Comparison of ENCODE assay signal across 8 cellular contexts in the genomic region with DNA sequence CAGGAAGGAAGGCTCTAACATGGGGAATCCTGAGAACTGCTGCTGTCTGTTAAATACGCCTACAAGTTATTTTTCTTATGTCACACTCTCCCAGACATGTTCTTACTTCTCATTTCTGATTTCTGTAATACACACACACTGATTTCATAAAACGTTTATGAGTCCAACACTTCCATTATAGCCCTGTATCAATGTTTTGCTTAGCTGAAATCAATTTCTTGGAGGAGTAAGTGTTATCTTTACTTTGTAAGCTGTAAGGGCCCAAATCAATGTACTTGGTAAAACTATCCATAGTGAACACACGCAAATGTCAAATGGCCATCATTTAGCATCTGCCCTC. TPM values are rescaled to one million over a fixed set of nuclear protein-coding genes. Genes with fewer than 3 reads are reported as not detected.
DNase-seq lines count a peak whose midpoint lies in the region; ATAC-seq, FAIRE-seq and TF ChIP-seq lines count a peak whose summit lies in the region.

No MANE protein-coding gene starts in this region.

- H3K27me3 Mint-ChIP-seq in activated naive CD4-positive, alpha-beta T cell treated with anti-CD3 and anti-CD28 coated beads, Interleukin-2, amount 10 ng/mL, durations not matched to agents 7 days and 5 days, result no peaks in the 10 kb centered on the region
- no peaks in the 10 kb centered on the region for H3K27me3 Mint-ChIP-seq in memory B cell

- peaks cover 2% of the 10 kb centered on the region for H3K9me1 ChIP-seq in K562 (ENCODE audit: control insufficient read depth, insufficient read depth, low read length)

- H3K36me3 ChIP-seq in K562 (ENCODE audit: control insufficient read depth, insufficient read depth, low read length) (peaks cover 27% of the 10 kb centered on the region), upper lobe of left lung (peaks cover 3 to 29% (median 26%) of the 10 kb centered on the region in 4 donors)

- peak overlapping the region; percentile 94 for H3K4me3 Mint-ChIP-seq in activated naive CD4-positive, alpha-beta T cell treated with anti-CD3 and anti-CD28 coated beads, Interleukin-2, amount 10 ng/mL, durations not matched to agents 7 days and 5 days
- H3K4me3 Mint-ChIP-seq in memory B cell, result peak overlapping the region; percentile 92

- peaks cover 47% of the 10 kb centered on the region for H3K4me1 Mint-ChIP-seq in activated naive CD4-positive, alpha-beta T cell treated with anti-CD3 and anti-CD28 coated beads, Interleukin-2, amount 10 ng/mL, durations not matched to agents 7 days and 5 days
- H3K4me1 Mint-ChIP-seq in memory B cell, result peaks cover 22% of the 10 kb centered on the region

- H3K9me3 ChIP-seq in K562 (replicated peaks; ENCODE audit: control insufficient read depth, insufficient read depth, low read depth, low read length) (no peaks in the 10 kb centered on the region), upper lobe of left lung (no peaks in the 10 kb centered on the region)

- peak overlapping the region; percentile 89 for H3K4me2 ChIP-seq in K562 (ENCODE audit: insufficient read depth, low read length)

- peaks cover 47 to 66% of the 10 kb centered on the region in 2 experiments for H3K4me1 ChIP-seq in K562 (replicated peaks in 1 of 2; ENCODE audit: control insufficient read depth in 2 of 2, insufficient read depth in 2 of 2, low read length in 2 of 2)
- peaks cover 28 to 42% (median 34%) of the 10 kb centered on the region in 4 donors for H3K4me1 ChIP-seq in upper lobe of left lung

- DNase-seq in activated naive CD4-positive, alpha-beta T cell treated with anti-CD3 and anti-CD28 coated beads, Interleukin-2, amount 10 ng/mL, durations not matched to agents 7 days and 5 days, result no peak
- no peak for DNase-seq in activated naive CD4-positive, alpha-beta T cell treated with Interleukin-2 at 50 U/mL for 16 hours
- DNase-seq in K562 (ENCODE audit: extremely low read depth in 1 of 4, low spot score in 3 of 4) (no peak), memory B cell (ENCODE audit: low spot score in 2 of 2) (no peak), upper lobe of left lung (no peak), T-helper 9 cell (no peak), NCI-H446 treated with DMSO at 0.1 percent for 48 hours (lab: John Stamatoyannopoulos, UW) (no peak)
- DNase-seq in stimulated activated naive CD4-positive, alpha-beta T cell treated with Interleukin-2 at 50 U/mL for 16 hours (lab: John Stamatoyannopoulos, UW), result no peak

- peak overlapping the region; percentile 97 for H3K27ac ChIP-seq in K562 (ENCODE audit: extremely low read depth, low read depth, low read length)
- peak overlapping the region; percentile 100 for H3K27ac ChIP-seq in upper lobe of left lung

- no peak for TF ChIP-seq RAD21 in K562 (CRISPR knock-in tag; conservative IDR thresholded peaks at IDR 0.05 in 1 of 2, IDR thresholded peaks at IDR 0.05 in 1 of 2)

- peak overlapping the region; percentile 96 to 97 for H3K9ac ChIP-seq in K562 (ENCODE audit: insufficient read depth in 1 of 2, low read depth in 2 of 2, low read length in 2 of 2)

- WGBS in K562 (ENCODE audit: insufficient coverage, low coverage, missing lambda C conversion rate), result 0% methylated on average over 3 of the region's 3 CpGs
- WGBS in upper lobe of left lung, 2 donors, result 2 to 6% methylated on average over 3 of the region's 3 CpGs

- H3K36me3 Mint-ChIP-seq in activated naive CD4-positive, alpha-beta T cell treated with anti-CD3 and anti-CD28 coated beads, Interleukin-2, amount 10 ng/mL, durations not matched to agents 7 days and 5 days, result peaks cover 49% of the 10 kb centered on the region
- peaks cover 10% of the 10 kb centered on the region for H3K36me3 Mint-ChIP-seq in memory B cell

- no peak for TF ChIP-seq EP300 in K562 (IDR thresholded peaks at IDR 0.05; ENCODE audit: low read length)
- no peak for TF ChIP-seq EP300 in upper lobe of left lung (IDR thresholded peaks at IDR 0.05)

- TF ChIP-seq CTCF in K562 (IDR thresholded peaks at IDR 0.05 in 2 of 3, conservative IDR thresholded peaks at IDR 0.05 in 1 of 3; ENCODE audit: insufficient read depth in 2 of 3, low read depth in 1 of 3, low read length in 3 of 3), result no peak
- TF ChIP-seq CTCF in upper lobe of left lung (IDR thresholded peaks at IDR 0.05), result no peak

- CTCF ChIA-PET in activated naive CD4-positive, alpha-beta T cell treated with anti-CD3 and anti-CD28 coated beads, Interleukin-2, amount 10 ng/mL, durations not matched to agents 7 days and 5 days (lab: Charles Lee), result interaction anchor here (1.2 kb wide), 1 partner anchor 38 kb away, joined by 3 read pairs; no protein-coding TSS in a partner anchor
- CTCF ChIA-PET in K562 (lab: Yijun Ruan, JAX; ENCODE audit: low intra/inter-chr PET ratio), result no interaction called here

- TF ChIP-seq POLR2A in K562 (conservative IDR thresholded peaks at IDR 0.05) (no peak), upper lobe of left lung (IDR thresholded peaks at IDR 0.05) (no peak)

- H3K27ac Mint-ChIP-seq in activated naive CD4-positive, alpha-beta T cell treated with anti-CD3 and anti-CD28 coated beads, Interleukin-2, amount 10 ng/mL, durations not matched to agents 7 days and 5 days, result peak overlapping the region; percentile 93
- peak overlapping the region; percentile 98 for H3K27ac Mint-ChIP-seq in memory B cell

- no TSS peak for BruUV-seq in K562 (replicated peaks; lab: Mats Ljungman, UMichigan)

- H3K27me3 ChIP-seq in K562 (ENCODE audit: control insufficient read depth in 2 of 2, insufficient read depth in 2 of 2, low read length in 2 of 2) (no peaks in the 10 kb centered on the region), upper lobe of left lung (no peaks in the 10 kb centered on the region)

- peaks cover 40% of the 10 kb centered on the region for H3K79me2 ChIP-seq in K562 (ENCODE audit: control insufficient read depth, insufficient read depth, low read length)

- ATAC-seq in K562, result no peak
- peak; percentile 6 for ATAC-seq in memory B cell (ENCODE audit: low read depth)
- ATAC-seq in upper lobe of left lung (ENCODE audit: low FRiP score in 2 of 2), result no peak

- no peak for FAIRE-seq in K562 (lab: Jason Lieb, UNC)

- H4K20me1 ChIP-seq in K562 (replicated peaks; ENCODE audit: control insufficient read depth, insufficient read depth, low read length), result no peaks in the 10 kb centered on the region

- in situ Hi-C loops in K562 (cut with MboI), result no loop called here

- H3K4me3 ChIP-seq in K562, result peak overlapping the region; percentile 83
- H3K4me3 ChIP-seq in upper lobe of left lung, result peak overlapping the region; percentile 78 to 99 (median 90)

- H2AFZ ChIP-seq in K562 (ENCODE audit: low read depth, low read length), result peak overlapping the region; percentile 82; the same call in 1 of the 2 replicates

- H3K9me3 Mint-ChIP-seq in activated naive CD4-positive, alpha-beta T cell treated with anti-CD3 and anti-CD28 coated beads, Interleukin-2, amount 10 ng/mL, durations not matched to agents 7 days and 5 days, result peaks cover 4% of the 10 kb centered on the region
- no peaks in the 10 kb centered on the region for H3K9me3 Mint-ChIP-seq in memory B cell

- POLR2A ChIA-PET in K562 (lab: Yijun Ruan, JAX), result interaction anchor here (0.8 to 1.3 kb wide), 5 partner anchors 11 to 245 kb away, joined by 3 to 5 read pairs (median 4); a partner anchor contains a TSS

- intact Hi-C loops in K562 (cut with micrococcal nuclease), result loop anchor here (1.0 to 5.0 kb wide), 3 partner anchors 35 to 95 kb away; a partner anchor contains a TSS

RNA-seq across cellular contexts. Expression of a gene that starts 0.8 kb away (rescaled TPM):
- 547 and 619 TPM in 2 replicates for total RNA-seq in K562 (2011; cell fraction: chromatin; rRNA removed; ENCODE audit: low replicate concordance)
- total RNA-seq in K562 (2011; cell fraction: nucleolus; rRNA removed), result 271 and 284 TPM in 2 replicates
- 322 TPM in 2 replicates for total RNA-seq in K562 (2011; cell fraction: nucleoplasm; rRNA removed)
- 132 and 145 TPM in 2 replicates for total RNA-seq in K562 (2014; rRNA removed)
- 101 and 104 TPM in 2 replicates for total RNA-seq in K562 (2014; rRNA removed; fragmentation: Illumina TruSeq; extraction: Trizol)
- total RNA-seq in K562 (2015; rRNA removed; fragmentation: Illumina TruSeq; extraction: Trizol), result 84.1 and 89.0 TPM in 2 replicates
- total RNA-seq in K562 (2021), result 272 and 273 TPM in 2 replicates
- polyA plus RNA-seq in K562 (2011; rRNA removed), result 396 and 423 TPM in 2 replicates
- polyA plus RNA-seq in K562 (2011; cell fraction: cytosol; rRNA removed), result 406 and 485 TPM in 2 replicates
- polyA plus RNA-seq in K562 (2011; cell fraction: nucleus; rRNA removed), result 513 and 551 TPM in 2 replicates
- 317 and 446 TPM in 2 replicates for polyA plus RNA-seq in K562 (2012)
- 218 and 257 TPM in 2 replicates for polyA plus RNA-seq in K562 (2014; fragmentation: Illumina TruSeq; extraction: Trizol)
- 100 to 1,000 TPM in 1 of 2 experiments, 10 to 100 TPM in 1; 60.4 to 114 TPM for polyA plus RNA-seq in K562 (2014; fragmentation: Nextera tagmentation; extraction: Ambion mirVana)
- polyA plus RNA-seq in K562 (2014; rRNA removed), result 250 and 261 TPM in 2 replicates
- polyA minus RNA-seq in K562 (2011; rRNA and poly(A)+ RNA removed), result 234 and 254 TPM in 2 replicates
- polyA minus RNA-seq in K562 (2011; cell fraction: cytosol; rRNA and poly(A)+ RNA removed), result 143 and 160 TPM in 2 replicates
- 73.8 and 104 TPM in 2 replicates for polyA minus RNA-seq in K562 (2011; cell fraction: nucleus; rRNA and poly(A)+ RNA removed)
- 10 to 100 TPM; 28.9 to 77.8 (median 62.6) TPM for total RNA-seq in upper lobe of left lung

RNA-seq across cellular contexts. Expression of a gene that starts 7.2 kb away (rescaled TPM):
- total RNA-seq in K562 (2011; cell fraction: chromatin; rRNA removed; ENCODE audit: low replicate concordance), result 155 and 369 TPM in 2 replicates
- 226 and 254 TPM in 2 replicates for total RNA-seq in K562 (2011; cell fraction: nucleolus; rRNA removed)
- total RNA-seq in K562 (2011; cell fraction: nucleoplasm; rRNA removed), result 195 and 197 TPM in 2 replicates
- total RNA-seq in K562 (2014; rRNA removed) (51.8 and 54.5 TPM in 2 replicates), K562 (2014; rRNA removed; fragmentation: Illumina TruSeq; extraction: Trizol) (29.5 and 35.8 TPM in 2 replicates), K562 (2015; rRNA removed; fragmentation: Illumina TruSeq; extraction: Trizol) (47.8 and 50.1 TPM in 2 replicates), K562 (2021) (71.4 and 71.8 TPM in 2 replicates), upper lobe of left lung (100 to 1,000 TPM in 3 of 6 donors, 10 to 100 TPM in 3; 74.9 to 193 (median 108) TPM)
- polyA plus RNA-seq in K562 (2011; rRNA removed) (49.9 TPM in 2 replicates), K562 (2014; fragmentation: Illumina TruSeq; extraction: Trizol) (68.5 and 74.8 TPM in 2 replicates), K562 (2014; fragmentation: Nextera tagmentation; extraction: Ambion mirVana) (1 to 10 TPM; 1.3 to 3.8 TPM), K562 (2014; rRNA removed) (64.3 and 64.8 TPM in 2 replicates)
- 58.3 and 104 TPM in 2 replicates for polyA plus RNA-seq in K562 (2011; cell fraction: cytosol; rRNA removed)
- 149 and 242 TPM in 2 replicates for polyA plus RNA-seq in K562 (2011; cell fraction: nucleus; rRNA removed)
- polyA plus RNA-seq in K562 (2012), result 74.7 and 93.3 TPM in 2 replicates
- 17.2 and 36.1 TPM in 2 replicates for polyA minus RNA-seq in K562 (2011; rRNA and poly(A)+ RNA removed)
- polyA minus RNA-seq in K562 (2011; cell fraction: cytosol; rRNA and poly(A)+ RNA removed), result 32.9 and 43.7 TPM in 2 replicates
- 56.5 and 68.9 TPM in 2 replicates for polyA minus RNA-seq in K562 (2011; cell fraction: nucleus; rRNA and poly(A)+ RNA removed)

RNA-seq across cellular contexts. Expression of a gene that starts 39.4 kb away (rescaled TPM):
- 39.5 and 85.3 TPM in 2 replicates for total RNA-seq in K562 (2011; cell fraction: chromatin; rRNA removed; ENCODE audit: low replicate concordance)
- total RNA-seq in K562 (2011; cell fraction: nucleolus; rRNA removed), result 68.9 and 71.6 TPM in 2 replicates
- total RNA-seq in K562 (2011; cell fraction: nucleoplasm; rRNA removed), result 53.3 and 56.9 TPM in 2 replicates
- total RNA-seq in K562 (2014; rRNA removed) (34.7 and 44.7 TPM in 2 replicates), K562 (2014; rRNA removed; fragmentation: Illumina TruSeq; extraction: Trizol) (8.9 and 12.3 TPM in 2 replicates), K562 (2015; rRNA removed; fragmentation: Illumina TruSeq; extraction: Trizol) (18.0 and 18.9 TPM in 2 replicates), K562 (2021) (40.5 and 43.6 TPM in 2 replicates), upper lobe of left lung (10 to 100 TPM; 20.0 to 76.9 (median 38.2) TPM)
- polyA plus RNA-seq in K562 (2011; rRNA removed) (23.8 and 31.8 TPM in 2 replicates), K562 (2014; fragmentation: Illumina TruSeq; extraction: Trizol) (18.3 and 23.3 TPM in 2 replicates), K562 (2014; fragmentation: Nextera tagmentation; extraction: Ambion mirVana) (1 to 10 TPM in 1 of 2 experiments, under 1 TPM in 1; 0.69 to 1.8 TPM), K562 (2014; rRNA removed) (33.3 and 34.5 TPM in 2 replicates)
- polyA plus RNA-seq in K562 (2011; cell fraction: cytosol; rRNA removed), result 43.8 and 57.1 TPM in 2 replicates
- polyA plus RNA-seq in K562 (2011; cell fraction: nucleus; rRNA removed), result 27.5 and 35.1 TPM in 2 replicates
- polyA plus RNA-seq in K562 (2012), result 31.5 and 39.2 TPM in 2 replicates
- polyA minus RNA-seq in K562 (2011; rRNA and poly(A)+ RNA removed), result 15.2 and 19.6 TPM in 2 replicates
- polyA minus RNA-seq in K562 (2011; cell fraction: cytosol; rRNA and poly(A)+ RNA removed), result 27.3 and 39.2 TPM in 2 replicates
- polyA minus RNA-seq in K562 (2011; cell fraction: nucleus; rRNA and poly(A)+ RNA removed), result 8.6 and 12.7 TPM in 2 replicates

RNA-seq across cellular contexts. Expression of a gene that starts 39.6 kb away (rescaled TPM):
- total RNA-seq in K562 (2011; cell fraction: chromatin; rRNA removed; ENCODE audit: low replicate concordance), result 73.7 and 159 TPM in 2 replicates
- total RNA-seq in K562 (2011; cell fraction: nucleolus; rRNA removed), result 83.4 and 88.2 TPM in 2 replicates
- 65.7 and 67.2 TPM in 2 replicates for total RNA-seq in K562 (2011; cell fraction: nucleoplasm; rRNA removed)
- total RNA-seq in K562 (2014; rRNA removed) (10.5 and 12.3 TPM in 2 replicates), K562 (2014; rRNA removed; fragmentation: Illumina TruSeq; extraction: Trizol) (5.3 and 6.7 TPM in 2 replicates), K562 (2015; rRNA removed; fragmentation: Illumina TruSeq; extraction: Trizol) (8.3 and 10.0 TPM in 2 replicates), K562 (2021) (16.9 and 17.5 TPM in 2 replicates), upper lobe of left lung (100 to 1,000 TPM in 2 of 6 donors, 10 to 100 TPM in 4; 33.7 to 250 (median 43.4) TPM)
- polyA plus RNA-seq in K562 (2011; rRNA removed) (20.0 and 22.3 TPM in 2 replicates), K562 (2014; fragmentation: Illumina TruSeq; extraction: Trizol) (8.7 and 10.9 TPM in 2 replicates), K562 (2014; fragmentation: Nextera tagmentation; extraction: Ambion mirVana) (1 to 10 TPM; 1.0 TPM), K562 (2014; rRNA removed) (21.9 and 25.3 TPM in 2 replicates)
- 9.6 and 16.9 TPM in 2 replicates for polyA plus RNA-seq in K562 (2011; cell fraction: cytosol; rRNA removed)
- 208 and 322 TPM in 2 replicates for polyA plus RNA-seq in K562 (2011; cell fraction: nucleus; rRNA removed)
- 13.2 and 23.9 TPM in 2 replicates for polyA plus RNA-seq in K562 (2012)
- 6.1 and 7.1 TPM in 2 replicates for polyA minus RNA-seq in K562 (2011; rRNA and poly(A)+ RNA removed)
- 5.5 and 6.5 TPM in 2 replicates for polyA minus RNA-seq in K562 (2011; cell fraction: cytosol; rRNA and poly(A)+ RNA removed)
- polyA minus RNA-seq in K562 (2011; cell fraction: nucleus; rRNA and poly(A)+ RNA removed), result 28.3 and 30.8 TPM in 2 replicates
